ENCODE assay signal across 8 cellular contexts in genomic region chr10:121608669-121609190, GRCh38. TPM values are rescaled to one million over a fixed set of nuclear protein-coding genes. Genes with fewer than 3 reads are reported as not detected.
A peak's percentile ranks its signal among the peaks of the same experiment; 100 is the strongest.
DNase-seq lines count a peak whose midpoint lies in the region; ATAC-seq and TF ChIP-seq lines count a peak whose summit lies in the region.

No MANE protein-coding gene starts in this region.

- peaks cover 6% of the 10 kb centered on the region for H3K4me1 Mint-ChIP-seq in stimulated activated effector memory CD8-positive, alpha-beta T cell treated with anti-CD3 and anti-CD28 coated beads, Interleukin-12 subunit alpha, Interleukin-12 subunit beta, amount 100 ng/mL, for 72 hours

- H3K4me3 Mint-ChIP-seq in stimulated activated effector memory CD8-positive, alpha-beta T cell treated with anti-CD3 and anti-CD28 coated beads, Interleukin-12 subunit alpha, Interleukin-12 subunit beta, amount 100 ng/mL, for 72 hours = no peak overlapping the region

- H3K4me1 ChIP-seq in breast epithelium (no peaks in the 10 kb centered on the region), right lobe of liver (peaks cover 0 to 11% (median 0%) of the 10 kb centered on the region in 4 donors)

- H3K27me3 ChIP-seq in H7 (ENCODE audit: control insufficient read depth, insufficient read depth, low read length) (peaks cover 7% of the 10 kb centered on the region), breast epithelium (peaks cover 0 to 3% of the 10 kb centered on the region in 2 donors), right lobe of liver (no peaks in the 10 kb centered on the region)

- no peaks in the 10 kb centered on the region for H3K36me3 ChIP-seq in H7 (replicated peaks; ENCODE audit: control insufficient read depth, insufficient read depth, low read length)
- no peaks in the 10 kb centered on the region for H3K36me3 ChIP-seq in breast epithelium
- H3K36me3 ChIP-seq in right lobe of liver = no peaks in the 10 kb centered on the region

- no CpG with 5 or more reads among the region's 53 CpGs for WGBS in right lobe of liver (ENCODE audit: insufficient coverage, low coverage, low lambda C conversion rate, missing lambda C conversion rate)

- intact Hi-C loops in breast epithelium (cut with DNase I; ENCODE audit: low total_unique reads) (loop anchor here (10.0 kb wide), 1 partner anchor 526 kb away; no protein-coding TSS in a partner anchor), right lobe of liver (cut with DNase I) (loop anchor here in 1 of 2 donors (10.0 kb wide), 1 partner anchor 664 kb away; no protein-coding TSS in a partner anchor)

- H3K9me3 Mint-ChIP-seq in stimulated activated effector memory CD8-positive, alpha-beta T cell treated with anti-CD3 and anti-CD28 coated beads, Interleukin-12 subunit alpha, Interleukin-12 subunit beta, amount 100 ng/mL, for 72 hours = no peaks in the 10 kb centered on the region

- H3K36me3 Mint-ChIP-seq in stimulated activated effector memory CD8-positive, alpha-beta T cell treated with anti-CD3 and anti-CD28 coated beads, Interleukin-12 subunit alpha, Interleukin-12 subunit beta, amount 100 ng/mL, for 72 hours = no peaks in the 10 kb centered on the region

- H3K27ac ChIP-seq in breast epithelium = no peak overlapping the region
- no peak overlapping the region for H3K27ac ChIP-seq in right lobe of liver

- ATAC-seq in right lobe of liver (peak; percentile 89 to 95 (median 92)), GM21737 (IDR thresholded peaks at IDR 0.05; ENCODE audit: unreplicated experiment) (no peak)
- peak; percentile 51 for ATAC-seq in stimulated activated effector memory CD8-positive, alpha-beta T cell treated with anti-CD3 and anti-CD28 coated beads, Interleukin-12 subunit alpha, Interleukin-12 subunit beta, amount 100 ng/mL, for 72 hours

- no peak overlapping the region for H3K27ac Mint-ChIP-seq in stimulated activated effector memory CD8-positive, alpha-beta T cell treated with anti-CD3 and anti-CD28 coated beads, Interleukin-12 subunit alpha, Interleukin-12 subunit beta, amount 100 ng/mL, for 72 hours

- peak; percentile 11 for DNase-seq in EH (ENCODE audit: low read depth)
- peak; percentile 94 for DNase-seq in H7
- peak; percentile 1 for DNase-seq in NCI-H226
- peak in 1 of 2 donors; percentile 75 for DNase-seq in breast epithelium (ENCODE audit: low spot score in 2 of 2)
- DNase-seq in right lobe of liver = peak in 2 of 3 donors; percentile 60 to 68
- DNase-seq in stimulated activated effector memory CD8-positive, alpha-beta T cell treated with anti-CD3 and anti-CD28 coated beads, Interleukin-12 subunit alpha, Interleukin-12 subunit beta, amount 100 ng/mL, for 72 hours (ENCODE audit: low spot score in 2 of 2) = peak; percentile 25 to 68
- no peak for DNase-seq in ureter (ENCODE audit: low spot score)

- peak overlapping the region; percentile 33 for H3K4me3 ChIP-seq in H7 (ENCODE audit: insufficient read depth, low read depth, low read length)
- H3K4me3 ChIP-seq in breast epithelium = peak overlapping the region; percentile 24 to 65 (median 41)
- peak overlapping the region in 2 of 3 donors; percentile 6 to 31 for H3K4me3 ChIP-seq in right lobe of liver

- TF ChIP-seq CTCF in breast epithelium (IDR thresholded peaks at IDR 0.05) = peak; percentile 42 to 91 (median 66)
- TF ChIP-seq CTCF in right lobe of liver (IDR thresholded peaks at IDR 0.05) = peak; percentile 91 to 97 (median 96)

- H3K9me3 ChIP-seq in breast epithelium = no peaks in the 10 kb centered on the region
- no peaks in the 10 kb centered on the region for H3K9me3 ChIP-seq in right lobe of liver

- no peak for TF ChIP-seq POLR2A in breast epithelium (IDR thresholded peaks at IDR 0.05)
- TF ChIP-seq POLR2A in right lobe of liver (IDR thresholded peaks at IDR 0.05) = no peak

RNA-seq across cellular contexts. Expression of gene FGFR2, which starts 10.5 kb away (rescaled TPM):
- total RNA-seq in H7 (2014; rRNA removed; shearing (Covaris generic)) = 47.1 and 71.1 TPM in 2 replicates
- total RNA-seq in breast epithelium (10 to 100 TPM; 31.8 to 62.8 (median 44.3) TPM), right lobe of liver (10 to 100 TPM; 14.4 to 33.7 (median 23.0) TPM), ureter (36.2 TPM)
